Comparison of ENCODE assay signal across 9 cellular contexts in genomic region chr20:2314759-2315439, GRCh38. TPM values are rescaled to one million over a fixed set of nuclear protein-coding genes. Genes with fewer than 3 reads are reported as not detected.
DNase-seq lines count a peak whose midpoint lies in the region; ATAC-seq and TF ChIP-seq lines count a peak whose summit lies in the region.
"Had no signal": no experiment of that assay in that cellular context is flagged by ENCODE, and none has a peak within 500 bp of the region (broad histone marks: within the 10 kb centered on the region; RNA-seq: fewer than 3 reads in every experiment).

No MANE protein-coding gene starts in this region.

- no peaks in the 10 kb centered on the region for H4K20me1 ChIP-seq in GM23248 (ENCODE audit: insufficient read depth)

- H3K79me2 ChIP-seq in GM23248 (ENCODE audit: insufficient read depth): no peaks in the 10 kb centered on the region

- ATAC-seq in GM19467 (IDR thresholded peaks at IDR 0.05; ENCODE audit: unreplicated experiment): no peak
- ATAC-seq in HG03097 (IDR thresholded peaks at IDR 0.05; ENCODE audit: low FRiP score, unreplicated experiment): no peak

- H3K9ac ChIP-seq in GM23248: peak overlapping the region; percentile 82

- in situ Hi-C loops in GM23248 (cut with MboI): no loop called here

- peaks cover 33% of the 10 kb centered on the region for H3K4me1 ChIP-seq in GM23248 (ENCODE audit: insufficient read depth)

- H3K27ac ChIP-seq in GM23248 (peak overlapping the region; percentile 99), epithelial cell of prostate (peak overlapping the region; percentile 24)

- H3K36me3 ChIP-seq in GM23248 (ENCODE audit: low read depth): no peaks in the 10 kb centered on the region

- H2AFZ ChIP-seq in GM23248: peak overlapping the region; percentile 41

- 2 to 3% methylated on average over 8 of the region's 8 CpGs for WGBS in GM23248 (ENCODE audit: low coverage in 1 of 2, low lambda C conversion rate in 2 of 2, missing lambda C conversion rate in 2 of 2), 2 experiments

- DNase-seq in GM23248 (peak; percentile 97), NCI-H69 (lab: John Stamatoyannopoulos, UW) (peak; percentile 97), epithelial cell of prostate (ENCODE audit: low read depth, low spot score) (peak; percentile 27), retinal pigment epithelial cell (ENCODE audit: low read depth) (peak; percentile 88), foreskin melanocyte (no peak), amniotic stem cell (lab: John Stamatoyannopoulos, UW) (no peak)
- DNase-seq: stimulated activated naive CD4-positive, alpha-beta T cell had no signal

- peaks cover 27% of the 10 kb centered on the region for H3F3A ChIP-seq in GM23248 (ENCODE audit: insufficient read depth)

- no peaks in the 10 kb centered on the region for H3K9me3 ChIP-seq in GM23248 (ENCODE audit: low read depth)

- H3K4me2 ChIP-seq in GM23248 (ENCODE audit: unreplicated experiment): peak overlapping the region; percentile 67

- H3K27me3 ChIP-seq in GM23248 (replicated peaks; ENCODE audit: insufficient read depth): no peaks in the 10 kb centered on the region

- no peak for TF ChIP-seq CTCF in retinal pigment epithelial cell (conservative IDR thresholded peaks at IDR 0.05; ENCODE audit: low read depth, low read length)

- no peaks in the 10 kb centered on the region for H3K9me2 ChIP-seq in GM23248 (ENCODE audit: insufficient read depth)

- H3K4me3 ChIP-seq in GM23248: peak overlapping the region; percentile 39
- no peak overlapping the region for H3K4me3 ChIP-seq in retinal pigment epithelial cell (ENCODE audit: low read length)

RNA-seq across cellular contexts. Expression of gene TGM3, which starts 19.1 kb away (rescaled TPM):
- total RNA-seq in GM23248 (2014; rRNA removed; shearing (Covaris generic)): 0.11 TPM in 1 of 2 replicates, not detected in the other
- 0.14 and 0.25 TPM in 2 replicates for polyA plus RNA-seq in GM23248 (2016; fragmentation: Nextera tagmentation; extraction: Ambion mirVana)

Comparison
In these comparisons a context has a peak if more than half of its experiments do, and no peak if none do; other contexts are left out.
1. DNase-seq: peak in GM23248 (single experiment), NCI-H69 (single experiment), epithelial cell of prostate (single experiment) and retinal pigment epithelial cell (single experiment); none in foreskin melanocyte (single experiment) and amniotic stem cell (single experiment).